ENCODE assay signal across 4 cellular contexts in genomic region chr16:70148453-70148852, GRCh38. TPM values are rescaled to one million over a fixed set of nuclear protein-coding genes. Genes with fewer than 3 reads are reported as not detected.
"Had no signal": no experiment of that assay in that cellular context is flagged by ENCODE, and none has a peak within 500 bp of the region (broad histone marks: within the 10 kb centered on the region; RNA-seq: fewer than 3 reads in every experiment).

No MANE protein-coding gene starts in this region.

RNA-seq across cellular contexts. Expression of gene CLEC18C, which starts 25.1 kb away (rescaled TPM):
- total RNA-seq: H4, HT1080 had no signal
- polyA plus RNA-seq: GM23248, IgD-negative memory B cell had no signal
